In genomic region chr2:173431191-173431590, GRCh38 we compare ENCODE assay signal across 1 cellular context.
TF ChIP-seq lines count a peak whose summit lies in the region.

No MANE protein-coding gene starts in this region.

TF ChIP-seq in HCT116, 20 proteins besides CTCF, POLR2A, EP300 and RAD21 (continued from another document):
- no peak for TF ChIP-seq REST (IDR thresholded peaks at IDR 0.05; ENCODE audit: low read depth)
- no peak for TF ChIP-seq POLR2AphosphoS5 (IDR thresholded peaks at IDR 0.05; ENCODE audit: low read depth, low read length)
- no peak for TF ChIP-seq YY1 (IDR thresholded peaks at IDR 0.05; ENCODE audit: extremely low read depth, insufficient replicate concordance, low read depth, low read length)
- TF ChIP-seq MAX (IDR thresholded peaks at IDR 0.05): no peak
- no peak for TF ChIP-seq FOSL1 (IDR thresholded peaks at IDR 0.05; ENCODE audit: low read depth)
- TF ChIP-seq ZBTB33 (IDR thresholded peaks at IDR 0.05; ENCODE audit: extremely low read depth, insufficient replicate concordance, low read length): no peak
- TF ChIP-seq EZH2 (IDR thresholded peaks at IDR 0.05): no peak
- no peak for TF ChIP-seq ZFX (IDR thresholded peaks at IDR 0.05)
- TF ChIP-seq SIN3A (IDR thresholded peaks at IDR 0.05; ENCODE audit: low read depth): no peak
- TF ChIP-seq ELF1 (IDR thresholded peaks at IDR 0.05; ENCODE audit: borderline replicate concordance, low read depth): no peak
- TF ChIP-seq ATF3 (IDR thresholded peaks at IDR 0.05): no peak
